16 cellular contexts compared by ENCODE assay signal in genomic region chr6:101650402-101651100, GRCh38.
"Had no signal": no experiment of that assay in that cellular context is flagged by ENCODE, and none has a peak within 500 bp of the region (broad histone marks: within the 10 kb centered on the region; RNA-seq: fewer than 3 reads in every experiment).

No MANE protein-coding gene starts in this region.

- H3K27me3 ChIP-seq: pancreas, right atrium auricular region, upper lobe of left lung had no signal

- H3K4me3 Mint-ChIP-seq: activated naive CD4-positive, alpha-beta T cell treated with anti-CD3 and anti-CD28 coated beads, Interleukin-2, amount 50 U/mL, for 24 hours; brain; memory B cell; nephron; T-helper 2 cell treated with Interferon-gamma antibody and Interleukin-4, amounts not matched to agents 5 μg/mL and 100 μg/mL, for 36 hours had no signal

- ATAC-seq: left colon; pancreas; psoas muscle; stimulated activated naive CD8-positive, alpha-beta T cell treated with anti-CD3 and anti-CD28 coated beads, Interleukin-15, Interleukin-2, amounts not matched to agents 100 U/mL and 50 U/mL, for 24 hours had no signal

- H3K4me1 Mint-ChIP-seq: activated naive CD4-positive, alpha-beta T cell treated with anti-CD3 and anti-CD28 coated beads, Interleukin-2, amount 50 U/mL, for 24 hours; memory B cell; nephron had no signal

- H3K27ac ChIP-seq: pancreas, psoas muscle, right atrium auricular region, upper lobe of left lung, WERI-Rb-1 had no signal

- H3K36me3 Mint-ChIP-seq: activated naive CD4-positive, alpha-beta T cell treated with anti-CD3 and anti-CD28 coated beads, Interleukin-2, amount 50 U/mL, for 24 hours; brain; memory B cell had no signal

- H3K9me3 Mint-ChIP-seq: nephron; T-helper 2 cell treated with Interferon-gamma antibody and Interleukin-4, amounts not matched to agents 5 μg/mL and 100 μg/mL, for 36 hours had no signal

- H3K27ac Mint-ChIP-seq: activated naive CD4-positive, alpha-beta T cell treated with anti-CD3 and anti-CD28 coated beads, Interleukin-2, amount 50 U/mL, for 24 hours; brain; memory B cell; nephron; T-helper 2 cell treated with Interferon-gamma antibody and Interleukin-4, amounts not matched to agents 5 μg/mL and 100 μg/mL, for 36 hours had no signal

- H3K9me3 ChIP-seq: pancreas, psoas muscle, right atrium auricular region, upper lobe of left lung had no signal

- H3K27me3 Mint-ChIP-seq: activated naive CD4-positive, alpha-beta T cell treated with anti-CD3 and anti-CD28 coated beads, Interleukin-2, amount 50 U/mL, for 24 hours; memory B cell had no signal

- DNase-seq: activated gamma-delta T cell treated with Interleukin-2 at 50 U/mL for 16 hours; activated T-cell treated with anti-CD3 and anti-CD28 coated beads, Interleukin-2, amount 50 U/mL, for 1 hour; aorta; left colon; pancreas; psoas muscle; stimulated activated CD4-positive, alpha-beta T cell treated with anti-CD3 and anti-CD28 coated beads, Interleukin-4, amount 100 ng/mL, for 24 hours; stimulated activated naive CD8-positive, alpha-beta T cell treated with anti-CD3 and anti-CD28 coated beads, Interleukin-15, Interleukin-2, amounts not matched to agents 100 U/mL and 50 U/mL, for 24 hours; upper lobe of left lung; WERI-Rb-1 had no signal

- H3K36me3 ChIP-seq: pancreas, right atrium auricular region, upper lobe of left lung, WERI-Rb-1 had no signal

- H3K4me1 ChIP-seq: pancreas, psoas muscle, right atrium auricular region, upper lobe of left lung had no signal

- H3K4me3 ChIP-seq: pancreas, psoas muscle, right atrium auricular region, upper lobe of left lung had no signal
